Comparison of ENCODE assay signal across 1 cellular context in genomic region chr5:39476466-39477215, GRCh38.
TF ChIP-seq lines count a peak whose summit lies in the region.

No MANE protein-coding gene starts in this region.

TF ChIP-seq in SK-N-SH treated with all-trans-retinoic acid at 6 μM for 48 hours, 23 proteins besides CTCF, POLR2A, EP300 and RAD21 (continued from another document):
- no peak for TF ChIP-seq PATZ1 (CRISPR knock-in tag; IDR thresholded peaks at IDR 0.05; ENCODE audit: borderline replicate concordance)
- no peak for TF ChIP-seq OSR1 (CRISPR knock-in tag; IDR thresholded peaks at IDR 0.05)
- TF ChIP-seq RARB (CRISPR knock-in tag; IDR thresholded peaks at IDR 0.05) = no peak
